In the genomic region with DNA sequence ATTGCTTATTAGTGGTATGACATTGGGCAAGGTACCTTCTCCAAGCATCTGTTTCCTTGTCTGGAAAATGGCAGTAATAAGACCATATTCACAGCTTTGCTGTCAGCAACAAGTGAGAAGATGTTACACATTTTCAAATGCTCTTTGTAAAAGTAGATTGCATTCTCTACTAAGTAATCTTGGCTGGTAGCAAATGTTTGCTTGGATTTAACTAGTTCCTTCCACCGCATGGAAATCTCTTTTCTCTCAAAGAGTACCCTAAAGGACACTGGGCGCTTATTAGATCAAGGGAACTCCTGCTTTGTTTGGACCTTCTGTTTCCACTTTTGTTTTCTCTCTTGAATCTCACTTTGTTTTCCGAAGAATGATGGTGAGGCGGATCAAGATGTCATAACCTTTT, we compare ENCODE assay signal across 35 cellular contexts.
"Had no signal": no experiment of that assay in that cellular context is flagged by ENCODE, and none has a peak within 500 bp of the region (broad histone marks: within the 10 kb centered on the region; RNA-seq: fewer than 3 reads in every experiment).

No MANE protein-coding gene starts in this region.

- H3K27ac Mint-ChIP-seq: activated B cell treated with CpG ODN at 0.5 μM for 24 hours; activated CD4-positive, alpha-beta memory T cell treated with anti-CD3 and anti-CD28 coated beads for 36 hours; activated CD4-positive, alpha-beta T cell treated with anti-CD3 and anti-CD28 coated beads, Interleukin-2, amount 10 ng/mL, durations not matched to agents 24 days and 14 days; activated CD8-positive, alpha-beta memory T cell treated with anti-CD3 and anti-CD28 coated beads, Interleukin-2, amount 10 ng/mL, durations not matched to agents 7 days and 5 days; activated CD8-positive, alpha-beta T cell treated with anti-CD3 and anti-CD28 coated beads, Interleukin-2, amount 10 ng/mL, durations not matched to agents 7 days and 5 days; activated naive CD4-positive, alpha-beta T cell treated with anti-CD3 and anti-CD28 coated beads, Interleukin-2, amount 10 ng/mL, durations not matched to agents 7 days and 5 days; activated naive CD4-positive, alpha-beta T cell treated with anti-CD3 and anti-CD28 coated beads, Interleukin-2, amount 50 U/mL, for 24 hours; activated naive CD8-positive, alpha-beta T cell; activated naive CD8-positive, alpha-beta T cell treated with anti-CD3 and anti-CD28 coated beads, Interleukin-2, amount 10 ng/mL, durations not matched to agents 7 days and 5 days; activated naive CD8-positive, alpha-beta T cell treated with anti-CD3 and anti-CD28 coated beads, Interleukin-2, amount 50 U/mL, for 24 hours; activated T-cell treated with anti-CD3 and anti-CD28 coated beads, Interleukin-2, amount 50 U/mL, for 24 hours; activated T-helper 2 cell treated with anti-CD3 and anti-CD28 coated beads, Interferon-gamma antibody, Interleukin-2, Interleukin-4, amounts not matched to agents 10 μg/mL and 5 μg/mL and 100 μg/mL, durations not matched to agents 14 hours and 24 hours and 36 hours; T-helper 1 cell treated with Interleukin-12 subunit alpha and Interleukin-12 subunit beta and Interleukin-4 antibody, amounts not matched to agents 30 μg/mL and 1 μg/mL, for 36 hours; T-helper 2 cell treated with Interferon-gamma antibody and Interleukin-4, amounts not matched to agents 5 μg/mL and 100 μg/mL, for 36 hours had no signal

- H3K36me3 ChIP-seq: ascending aorta, cardiac muscle cell had no signal

- H3K27ac ChIP-seq: VCaP had no signal

- H3K4me3 ChIP-seq: ascending aorta, cardiac muscle cell had no signal

- H3K36me3 Mint-ChIP-seq: activated CD8-positive, alpha-beta memory T cell treated with anti-CD3 and anti-CD28 coated beads, Interleukin-2, amount 10 ng/mL, durations not matched to agents 7 days and 5 days; activated naive CD4-positive, alpha-beta T cell treated with anti-CD3 and anti-CD28 coated beads, Interleukin-2, amount 10 ng/mL, durations not matched to agents 7 days and 5 days; activated naive CD8-positive, alpha-beta T cell treated with anti-CD3 and anti-CD28 coated beads, Interleukin-2, amount 10 ng/mL, durations not matched to agents 7 days and 5 days; brain had no signal

- H3K27me3 ChIP-seq: ascending aorta, cardiac muscle cell had no signal

- H3K4me3 Mint-ChIP-seq: activated B cell treated with CpG ODN at 0.5 μM for 24 hours; activated CD4-positive, alpha-beta memory T cell treated with anti-CD3 and anti-CD28 coated beads for 36 hours; activated CD4-positive, alpha-beta T cell treated with anti-CD3 and anti-CD28 coated beads, Interleukin-2, amount 10 ng/mL, durations not matched to agents 24 days and 14 days; activated CD8-positive, alpha-beta memory T cell treated with anti-CD3 and anti-CD28 coated beads, Interleukin-2, amount 10 ng/mL, durations not matched to agents 7 days and 5 days; activated CD8-positive, alpha-beta T cell treated with anti-CD3 and anti-CD28 coated beads, Interleukin-2, amount 10 ng/mL, durations not matched to agents 7 days and 5 days; activated naive CD4-positive, alpha-beta T cell treated with anti-CD3 and anti-CD28 coated beads, Interleukin-2, amount 10 ng/mL, durations not matched to agents 7 days and 5 days; activated naive CD4-positive, alpha-beta T cell treated with anti-CD3 and anti-CD28 coated beads, Interleukin-2, amount 50 U/mL, for 24 hours; activated naive CD8-positive, alpha-beta T cell; activated naive CD8-positive, alpha-beta T cell treated with anti-CD3 and anti-CD28 coated beads, Interleukin-2, amount 10 ng/mL, durations not matched to agents 7 days and 5 days; activated naive CD8-positive, alpha-beta T cell treated with anti-CD3 and anti-CD28 coated beads, Interleukin-2, amount 50 U/mL, for 24 hours; activated T-cell treated with anti-CD3 and anti-CD28 coated beads, Interleukin-2, amount 50 U/mL, for 24 hours; brain; central memory CD8-positive, alpha-beta T cell; T-helper 1 cell treated with Interleukin-12 subunit alpha and Interleukin-12 subunit beta and Interleukin-4 antibody, amounts not matched to agents 30 μg/mL and 1 μg/mL, for 36 hours; T-helper 2 cell treated with Interferon-gamma antibody and Interleukin-4, amounts not matched to agents 5 μg/mL and 100 μg/mL, for 36 hours had no signal

- H3K4me1 Mint-ChIP-seq: activated B cell treated with CpG ODN at 0.5 μM for 24 hours; activated CD4-positive, alpha-beta T cell treated with anti-CD3 and anti-CD28 coated beads, Interleukin-2, amount 10 ng/mL, durations not matched to agents 24 days and 14 days; activated CD8-positive, alpha-beta memory T cell treated with anti-CD3 and anti-CD28 coated beads, Interleukin-2, amount 10 ng/mL, durations not matched to agents 7 days and 5 days; activated naive CD4-positive, alpha-beta T cell treated with anti-CD3 and anti-CD28 coated beads, Interleukin-2, amount 10 ng/mL, durations not matched to agents 7 days and 5 days; activated naive CD4-positive, alpha-beta T cell treated with anti-CD3 and anti-CD28 coated beads, Interleukin-2, amount 50 U/mL, for 24 hours; activated naive CD8-positive, alpha-beta T cell treated with anti-CD3 and anti-CD28 coated beads, Interleukin-2, amount 10 ng/mL, durations not matched to agents 7 days and 5 days; activated naive CD8-positive, alpha-beta T cell treated with anti-CD3 and anti-CD28 coated beads, Interleukin-2, amount 50 U/mL, for 24 hours had no signal

- DNase-seq: activated B cell treated with CpG ODN at 0.5 μM for 24 hours; activated CD4-positive, alpha-beta memory T cell treated with anti-CD3 and anti-CD28 coated beads for 36 hours; activated CD4-positive, alpha-beta T cell treated with anti-CD3 and anti-CD28 coated beads for 4 hours; activated CD4-positive, alpha-beta T cell treated with anti-CD3 and anti-CD28 coated beads, Interleukin-2, amount 10 ng/mL, durations not matched to agents 24 days and 14 days; activated CD4-positive, alpha-beta T cell treated with anti-CD3 and anti-CD28 coated beads, Interleukin-2, amount 50 U/mL, for 1 hour; activated CD4-positive, alpha-beta T cell treated with anti-CD3 and anti-CD28 coated beads, Interleukin-2, amount 50 U/mL, for 4 hours; activated CD4-positive, CD25-positive, alpha-beta regulatory T cell treated with anti-CD3 and anti-CD28 coated beads, Interleukin-2, amount 50 U/mL, for 72 hours; activated CD8-positive, alpha-beta memory T cell treated with anti-CD3 and anti-CD28 coated beads for 24 hours; activated CD8-positive, alpha-beta memory T cell treated with anti-CD3 and anti-CD28 coated beads, Interleukin-2, amount 10 ng/mL, durations not matched to agents 7 days and 5 days; activated CD8-positive, alpha-beta memory T cell treated with anti-CD3 and anti-CD28 coated beads, Interleukin-2, amount 50 U/mL, for 48 hours; activated CD8-positive, alpha-beta T cell treated with anti-CD3 and anti-CD28 coated beads, Interleukin-2, amount 10 ng/mL, durations not matched to agents 7 days and 5 days; activated effector memory CD4-positive, alpha-beta T cell treated with Interleukin-2 at 50 U/mL for 16 hours; activated gamma-delta T cell; activated naive CD4-positive, alpha-beta T cell treated with anti-CD3 and anti-CD28 coated beads, Interleukin-2, amount 10 ng/mL, durations not matched to agents 7 days and 5 days; activated naive CD4-positive, alpha-beta T cell treated with Interleukin-2 at 50 U/mL for 16 hours; activated naive CD8-positive, alpha-beta T cell treated with anti-CD3 and anti-CD28 coated beads, Interleukin-2, amount 10 ng/mL, durations not matched to agents 7 days and 5 days; activated naive CD8-positive, alpha-beta T cell treated with anti-CD3 and anti-CD28 coated beads, Interleukin-2, amount 50 U/mL, for 24 hours; activated T-cell treated with anti-CD3 and anti-CD28 coated beads, Interleukin-2, amount 50 U/mL, for 24 hours; activated T-cell treated with anti-CD3 and anti-CD28 coated beads, Interleukin-2, amount 50 U/mL, for 48 hours; amygdala; anterior cingulate cortex; caudate nucleus; T-helper 1 cell; T-helper 2 cell; T-helper 9 cell had no signal

- H3K27me3 Mint-ChIP-seq: activated CD4-positive, alpha-beta memory T cell treated with anti-CD3 and anti-CD28 coated beads for 36 hours; activated CD4-positive, alpha-beta T cell treated with anti-CD3 and anti-CD28 coated beads, Interleukin-2, amount 10 ng/mL, durations not matched to agents 24 days and 14 days; activated CD8-positive, alpha-beta memory T cell treated with anti-CD3 and anti-CD28 coated beads, Interleukin-2, amount 10 ng/mL, durations not matched to agents 7 days and 5 days; activated naive CD4-positive, alpha-beta T cell treated with anti-CD3 and anti-CD28 coated beads, Interleukin-2, amount 10 ng/mL, durations not matched to agents 7 days and 5 days; activated naive CD4-positive, alpha-beta T cell treated with anti-CD3 and anti-CD28 coated beads, Interleukin-2, amount 50 U/mL, for 24 hours; activated naive CD8-positive, alpha-beta T cell; activated naive CD8-positive, alpha-beta T cell treated with anti-CD3 and anti-CD28 coated beads, Interleukin-2, amount 10 ng/mL, durations not matched to agents 7 days and 5 days; activated T-cell treated with anti-CD3 and anti-CD28 coated beads, Interleukin-2, amount 50 U/mL, for 24 hours; central memory CD8-positive, alpha-beta T cell had no signal

- H3K9me3 ChIP-seq: ascending aorta had no signal

- H3K9me3 Mint-ChIP-seq: activated B cell treated with CpG ODN at 0.5 μM for 24 hours; activated CD4-positive, alpha-beta memory T cell treated with anti-CD3 and anti-CD28 coated beads for 36 hours; activated CD4-positive, alpha-beta T cell treated with anti-CD3 and anti-CD28 coated beads, Interleukin-2, amount 10 ng/mL, durations not matched to agents 24 days and 14 days; activated naive CD4-positive, alpha-beta T cell treated with anti-CD3 and anti-CD28 coated beads, Interleukin-2, amount 10 ng/mL, durations not matched to agents 7 days and 5 days; activated naive CD4-positive, alpha-beta T cell treated with anti-CD3 and anti-CD28 coated beads, Interleukin-2, amount 50 U/mL, for 24 hours; activated naive CD8-positive, alpha-beta T cell treated with anti-CD3 and anti-CD28 coated beads, Interleukin-2, amount 10 ng/mL, durations not matched to agents 7 days and 5 days; activated naive CD8-positive, alpha-beta T cell treated with anti-CD3 and anti-CD28 coated beads, Interleukin-2, amount 50 U/mL, for 24 hours; activated T-cell treated with anti-CD3 and anti-CD28 coated beads, Interleukin-2, amount 50 U/mL, for 24 hours; activated T-helper 2 cell treated with anti-CD3 and anti-CD28 coated beads, Interferon-gamma antibody, Interleukin-2, Interleukin-4, amounts not matched to agents 10 μg/mL and 5 μg/mL and 100 μg/mL, durations not matched to agents 14 hours and 24 hours and 36 hours; central memory CD8-positive, alpha-beta T cell; T-helper 1 cell treated with Interleukin-12 subunit alpha and Interleukin-12 subunit beta and Interleukin-4 antibody, amounts not matched to agents 30 μg/mL and 1 μg/mL, for 36 hours; T-helper 2 cell treated with Interferon-gamma antibody and Interleukin-4, amounts not matched to agents 5 μg/mL and 100 μg/mL, for 36 hours had no signal
